Comparison of ENCODE assay signal across 13 cellular contexts in the genomic region with DNA sequence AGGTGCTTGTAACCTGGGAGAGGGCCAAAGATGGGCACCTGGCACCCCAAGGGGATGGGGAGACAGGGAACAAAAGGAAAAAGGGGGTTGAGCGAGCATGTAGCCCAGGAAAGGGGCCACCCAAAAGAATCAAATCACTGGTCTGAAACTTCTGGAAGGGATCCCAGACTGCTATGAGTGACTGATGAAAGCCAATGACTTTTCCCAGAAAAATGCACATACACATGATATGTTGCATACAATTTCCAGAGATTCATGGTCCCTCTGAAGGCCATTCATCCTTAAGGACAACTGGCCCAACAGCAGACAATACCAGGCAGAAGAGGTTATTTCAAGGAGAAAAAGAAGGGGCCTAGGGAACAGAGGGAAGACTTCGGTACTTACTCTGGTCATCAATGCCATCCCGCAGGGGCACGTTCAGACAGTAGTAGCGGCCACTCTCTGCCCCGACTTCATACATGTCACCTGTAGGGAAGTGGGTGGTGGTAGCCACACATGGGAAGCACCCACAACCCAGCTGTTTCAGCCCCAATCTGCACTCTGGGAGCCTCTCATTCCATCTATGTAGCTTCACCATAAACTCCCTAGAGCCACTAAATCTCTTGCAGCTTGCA. TPM values are rescaled to one million over a fixed set of nuclear protein-coding genes. Genes with fewer than 3 reads are reported as not detected.
A peak's percentile ranks its signal among the peaks of the same experiment; 100 is the strongest.
DNase-seq lines count a peak whose midpoint lies in the region; ATAC-seq and TF ChIP-seq lines count a peak whose summit lies in the region.
"Had no signal": no experiment of that assay in that cellular context is flagged by ENCODE, and none has a peak within 500 bp of the region (broad histone marks: within the 10 kb centered on the region; RNA-seq: fewer than 3 reads in every experiment).

No MANE protein-coding gene starts in this region.

- no TSS peak for BruUV-seq in IMR-90 (replicated peaks; lab: Mats Ljungman, UMichigan)

- H3K23ac ChIP-seq in IMR-90 (ENCODE audit: low read depth, low read length): no peak overlapping the region

- intact Hi-C loops in IMR-90 (cut with micrococcal nuclease): no loop called here

- H3K27me3 Mint-ChIP-seq in central memory CD8-positive, alpha-beta T cell: no peaks in the 10 kb centered on the region
- no peaks in the 10 kb centered on the region for H3K27me3 Mint-ChIP-seq in stimulated activated memory B cell treated with anti-CD40 and anti-IgM and Interleukin-4, amounts not matched to agents 10 μg/mL and 1 μg/mL and 100 μg/mL, for 72 hours
- H3K27me3 Mint-ChIP-seq in natural killer cell treated with Interleukin-12 subunit alpha and Interleukin-12 subunit beta and Interleukin-15 and Interleukin-18, amount 100 ng/mL, for 72 hours: no peaks in the 10 kb centered on the region

- dilution Hi-C loops in IMR-90 (cut with HindIII; ENCODE audit: low sequenced_read_pairs, unreplicated experiment): no loop called here

- CTCF ChIA-PET in IMR-90 (lab: Yijun Ruan, JAX): interaction anchor here (1.5 kb wide), 1 partner anchor 9 kb away, joined by 6 read pairs; the partner anchor contains the start of gene DIAPH1

- peak overlapping the region; percentile 23; the same call in 1 of the 2 replicates for H3K4ac ChIP-seq in IMR-90 (ENCODE audit: low read depth, low read length)

- H3K79me1 ChIP-seq in IMR-90 (ENCODE audit: low read depth in 1 of 2, low read length in 2 of 2): peaks cover 28 to 35% of the 10 kb centered on the region in 2 experiments

- H2BK5ac ChIP-seq in IMR-90 (ENCODE audit: low read depth, low read length, poor library complexity, severe bottlenecking): peak overlapping the region; percentile 29

- WGBS in IMR-90 (ENCODE audit: extremely low coverage in 2 of 2, insufficient read length in 1 of 2), 2 experiments: 100% methylated on average over 3 of the region's 6 CpGs; no CpG with 5 or more reads in 1 of the 2 experiments

- no peak overlapping the region for H4K5ac ChIP-seq in IMR-90 (ENCODE audit: low read depth, low read length)

- no peak overlapping the region for H3K9ac ChIP-seq in IMR-90 (ENCODE audit: low read depth, low read length)

- H2BK15ac ChIP-seq in IMR-90 (ENCODE audit: low read depth, low read length): no peak overlapping the region

- H3K14ac ChIP-seq in IMR-90 (replicated peaks; ENCODE audit: low read depth, low read length): no peak overlapping the region

- H4K20me1 ChIP-seq in IMR-90 (ENCODE audit: insufficient read depth, low read length): peaks cover 7% of the 10 kb centered on the region; the same call in 1 of the 2 replicates

- no peaks in the 10 kb centered on the region for H3K4me1 Mint-ChIP-seq in central memory CD8-positive, alpha-beta T cell
- H3K4me1 Mint-ChIP-seq in stimulated activated memory B cell treated with anti-CD40 and anti-IgM and Interleukin-4, amounts not matched to agents 10 μg/mL and 1 μg/mL and 100 μg/mL, for 72 hours: peaks cover 34% of the 10 kb centered on the region
- H3K4me1 Mint-ChIP-seq in natural killer cell treated with Interleukin-12 subunit alpha and Interleukin-12 subunit beta and Interleukin-15 and Interleukin-18, amount 100 ng/mL, for 72 hours (ENCODE audit: low read depth in 2 of 2): peaks cover 3 to 4% of the 10 kb centered on the region in 2 donors

- H3K4me1 ChIP-seq in IMR-90 (ENCODE audit: control insufficient read depth, insufficient read depth, low read length): peaks cover 4% of the 10 kb centered on the region

- H3K9me3 ChIP-seq in IMR-90 (ENCODE audit: control insufficient read depth, insufficient read depth, low read length): no peaks in the 10 kb centered on the region

- no peak overlapping the region for H2AK5ac ChIP-seq in IMR-90 (ENCODE audit: low read depth, low read length)

- no peak overlapping the region for H3K27ac ChIP-seq in IMR-90 (ENCODE audit: insufficient read depth, low read length)

- H3K36me3 ChIP-seq in IMR-90 (ENCODE audit: control insufficient read depth, insufficient read depth, low read length): peaks cover 54% of the 10 kb centered on the region

- POLR2A ChIA-PET in IMR-90 (lab: Charles Lee; ENCODE audit: unreplicated experiment): no interaction called here

- peaks cover 26% of the 10 kb centered on the region for H3K9me1 ChIP-seq in IMR-90 (ENCODE audit: insufficient read depth, low read length)

- H2AK9ac ChIP-seq in IMR-90 (replicated peaks; ENCODE audit: low read depth, low read length, poor library complexity): peak overlapping the region; percentile 68

- H4K91ac ChIP-seq in IMR-90 (ENCODE audit: insufficient read depth, low read depth, low read length): no peak overlapping the region

- no peaks in the 10 kb centered on the region for H3K27me3 ChIP-seq in IMR-90 (ENCODE audit: control insufficient read depth, insufficient read depth, low read length)

- H4K8ac ChIP-seq in IMR-90 (ENCODE audit: low read depth in 2 of 2, low read length in 2 of 2): no peak overlapping the region

- ATAC-seq in IMR-90 (ENCODE audit: low read depth): peak; percentile 65
- no peak for ATAC-seq in central memory CD8-positive, alpha-beta T cell (replicated peaks; ENCODE audit: extremely low read depth, poor library complexity, severe bottlenecking)
- ATAC-seq in stimulated activated memory B cell treated with anti-CD40 and anti-IgM and Interleukin-4, amounts not matched to agents 10 μg/mL and 1 μg/mL and 100 μg/mL, for 72 hours: no peak
- no peak for ATAC-seq in natural killer cell treated with Interleukin-12 subunit alpha and Interleukin-12 subunit beta and Interleukin-15 and Interleukin-18, amount 100 ng/mL, for 72 hours

- no peak overlapping the region for H3K56ac ChIP-seq in IMR-90 (ENCODE audit: extremely low read depth, insufficient read depth, low read length)

- peak overlapping the region; percentile 11 for H3K27ac Mint-ChIP-seq in central memory CD8-positive, alpha-beta T cell (ENCODE audit: low read depth)
- H3K27ac Mint-ChIP-seq in stimulated activated memory B cell treated with anti-CD40 and anti-IgM and Interleukin-4, amounts not matched to agents 10 μg/mL and 1 μg/mL and 100 μg/mL, for 72 hours: peak overlapping the region; percentile 17
- H3K27ac Mint-ChIP-seq in natural killer cell treated with Interleukin-12 subunit alpha and Interleukin-12 subunit beta and Interleukin-15 and Interleukin-18, amount 100 ng/mL, for 72 hours: no peak overlapping the region

- DNase-seq in IMR-90 (peak; percentile 69), epidermal melanocyte (ENCODE audit: insufficient read length, low spot score) (no peak)
- no peak for DNase-seq in central memory CD8-positive, alpha-beta T cell (ENCODE audit: low spot score in 2 of 2)
- no peak for DNase-seq in natural killer cell treated with Interleukin-12 subunit alpha and Interleukin-12 subunit beta and Interleukin-15 and Interleukin-18, amount 100 ng/mL, for 72 hours (ENCODE audit: low spot score)
- DNase-seq: ACHN; MV-4-11; NCI-H1436; NCI-H2029; NCI-H2171 treated with DMSO at 0.1 percent for 48 hours; NCI-H446 treated with DMSO at 0.1 percent for 48 hours; NK-92 treated with Interleukin-12 subunit alpha and Interleukin-12 subunit beta, amount 100 ng/mL, for 24 hours; OCI-M1 had no signal

- H3K18ac ChIP-seq in IMR-90 (ENCODE audit: low read depth, low read length): no peak overlapping the region

- H2BK20ac ChIP-seq in IMR-90 (ENCODE audit: low read depth, low read length): no peak overlapping the region

- H2AFZ ChIP-seq in IMR-90 (replicated peaks; ENCODE audit: low read length, poor library complexity): peak overlapping the region; percentile 3

- no peak overlapping the region for H3K4me3 Mint-ChIP-seq in central memory CD8-positive, alpha-beta T cell
- no peak overlapping the region for H3K4me3 Mint-ChIP-seq in stimulated activated memory B cell treated with anti-CD40 and anti-IgM and Interleukin-4, amounts not matched to agents 10 μg/mL and 1 μg/mL and 100 μg/mL, for 72 hours
- no peak overlapping the region for H3K4me3 Mint-ChIP-seq in natural killer cell treated with Interleukin-12 subunit alpha and Interleukin-12 subunit beta and Interleukin-15 and Interleukin-18, amount 100 ng/mL, for 72 hours

- in situ Hi-C loops in IMR-90 (cut with MboI; ENCODE audit: low sequenced_read_pairs): loop anchor here (5.0 kb wide), 1 partner anchor 36 kb away; no protein-coding TSS in a partner anchor

- H3K4me2 ChIP-seq in IMR-90 (ENCODE audit: low read depth, low read length): no peak overlapping the region

- no peak for TF ChIP-seq CTCF in IMR-90 (conservative IDR thresholded peaks at IDR 0.05; ENCODE audit: low read depth, low read length)

- no peak for TF ChIP-seq RAD21 in IMR-90 (IDR thresholded peaks at IDR 0.05; ENCODE audit: low read length)

- no peaks in the 10 kb centered on the region for H3K9me3 Mint-ChIP-seq in central memory CD8-positive, alpha-beta T cell
- H3K9me3 Mint-ChIP-seq in stimulated activated memory B cell treated with anti-CD40 and anti-IgM and Interleukin-4, amounts not matched to agents 10 μg/mL and 1 μg/mL and 100 μg/mL, for 72 hours: no peaks in the 10 kb centered on the region
- no peaks in the 10 kb centered on the region for H3K9me3 Mint-ChIP-seq in natural killer cell treated with Interleukin-12 subunit alpha and Interleukin-12 subunit beta and Interleukin-15 and Interleukin-18, amount 100 ng/mL, for 72 hours

- H2BK120ac ChIP-seq in IMR-90 (ENCODE audit: low read depth, low read length): no peak overlapping the region

- H3K4me3 ChIP-seq in IMR-90 (ENCODE audit: insufficient read depth, low read depth, low read length): no peak overlapping the region

- TF ChIP-seq POLR2A in IMR-90 (IDR thresholded peaks at IDR 0.05; ENCODE audit: low read depth, low read length): no peak

- peaks cover 44% of the 10 kb centered on the region for H3K36me3 Mint-ChIP-seq in central memory CD8-positive, alpha-beta T cell (ENCODE audit: insufficient read depth)
- H3K36me3 Mint-ChIP-seq in stimulated activated memory B cell treated with anti-CD40 and anti-IgM and Interleukin-4, amounts not matched to agents 10 μg/mL and 1 μg/mL and 100 μg/mL, for 72 hours: peaks cover 62% of the 10 kb centered on the region
- H3K36me3 Mint-ChIP-seq in natural killer cell treated with Interleukin-12 subunit alpha and Interleukin-12 subunit beta and Interleukin-15 and Interleukin-18, amount 100 ng/mL, for 72 hours: peaks cover 24% of the 10 kb centered on the region

RNA-seq across cellular contexts. Expression of gene HDAC3, which starts 8.4 kb away (rescaled TPM):
- 71.7 and 84.2 TPM in 2 replicates for total RNA-seq in IMR-90 (2012; rRNA removed)
- polyA plus RNA-seq in IMR-90 (2012; rRNA removed): 78.6 and 89.7 TPM in 2 replicates
- polyA plus RNA-seq in IMR-90 (2012; cell fraction: cytosol; rRNA removed): 46.2 and 62.2 TPM in 2 replicates
- polyA plus RNA-seq in IMR-90 (2012; cell fraction: nucleus; rRNA removed; ENCODE audit: low replicate concordance): 123 and 229 TPM in 2 replicates
- total RNA-seq in natural killer cell treated with Interleukin-12 subunit alpha and Interleukin-12 subunit beta and Interleukin-15 and Interleukin-18, amount 100 ng/mL, for 72 hours: 100 to 1,000 TPM in 1 of 2 donors, 10 to 100 TPM in 1; 80.0 to 128 TPM

RNA-seq across cellular contexts. Expression of gene RELL2, which starts 8.5 kb away (rescaled TPM):
- total RNA-seq in IMR-90 (2012; rRNA removed): 2.2 TPM in 2 replicates
- 7.6 and 9.1 TPM in 2 replicates for polyA plus RNA-seq in IMR-90 (2012; rRNA removed)
- polyA plus RNA-seq in IMR-90 (2012; cell fraction: cytosol; rRNA removed): 6.7 and 7.8 TPM in 2 replicates
- polyA plus RNA-seq in IMR-90 (2012; cell fraction: nucleus; rRNA removed; ENCODE audit: low replicate concordance): 18.2 and 44.0 TPM in 2 replicates
- 10 to 100 TPM in 1 of 2 donors, 1 to 10 TPM in 1; 8.1 to 39.3 TPM for total RNA-seq in natural killer cell treated with Interleukin-12 subunit alpha and Interleukin-12 subunit beta and Interleukin-15 and Interleukin-18, amount 100 ng/mL, for 72 hours

RNA-seq across cellular contexts. Expression of gene DIAPH1, which starts 9.5 kb away (rescaled TPM):
- total RNA-seq in IMR-90 (2012; rRNA removed): 12.0 and 15.8 TPM in 2 replicates
- 30.7 and 37.4 TPM in 2 replicates for polyA plus RNA-seq in IMR-90 (2012; rRNA removed)
- polyA plus RNA-seq in IMR-90 (2012; cell fraction: cytosol; rRNA removed): 16.8 and 22.1 TPM in 2 replicates
- 53.9 and 92.2 TPM in 2 replicates for polyA plus RNA-seq in IMR-90 (2012; cell fraction: nucleus; rRNA removed; ENCODE audit: low replicate concordance)
- total RNA-seq in natural killer cell treated with Interleukin-12 subunit alpha and Interleukin-12 subunit beta and Interleukin-15 and Interleukin-18, amount 100 ng/mL, for 72 hours: 100 to 1,000 TPM; 280 to 289 TPM

RNA-seq across cellular contexts. Expression of gene FCHSD1, which starts 22.9 kb away (rescaled TPM):
- 32.8 and 33.2 TPM in 2 replicates for total RNA-seq in IMR-90 (2012; rRNA removed)
- 58.7 and 62.1 TPM in 2 replicates for polyA plus RNA-seq in IMR-90 (2012; rRNA removed)
- 28.5 and 58.9 TPM in 2 replicates for polyA plus RNA-seq in IMR-90 (2012; cell fraction: cytosol; rRNA removed)
- polyA plus RNA-seq in IMR-90 (2012; cell fraction: nucleus; rRNA removed; ENCODE audit: low replicate concordance): 598 and 798 TPM in 2 replicates
- total RNA-seq in natural killer cell treated with Interleukin-12 subunit alpha and Interleukin-12 subunit beta and Interleukin-15 and Interleukin-18, amount 100 ng/mL, for 72 hours: 10 to 100 TPM; 35.6 to 56.4 TPM

RNA-seq across cellular contexts. Expression of gene ARAP3, which starts 53.7 kb away (rescaled TPM):
- 1.4 and 2.2 TPM in 2 replicates for total RNA-seq in IMR-90 (2012; rRNA removed)
- 6.6 and 6.9 TPM in 2 replicates for polyA plus RNA-seq in IMR-90 (2012; rRNA removed)
- polyA plus RNA-seq in IMR-90 (2012; cell fraction: cytosol; rRNA removed): 3.8 and 4.4 TPM in 2 replicates
- polyA plus RNA-seq in IMR-90 (2012; cell fraction: nucleus; rRNA removed; ENCODE audit: low replicate concordance): 24.9 and 36.4 TPM in 2 replicates
- 10 to 100 TPM; 17.5 to 22.6 TPM for total RNA-seq in natural killer cell treated with Interleukin-12 subunit alpha and Interleukin-12 subunit beta and Interleukin-15 and Interleukin-18, amount 100 ng/mL, for 72 hours

Comparison
In these comparisons a context has a peak if more than half of its experiments do, and no peak if none do; other contexts are left out.
1. H3K27ac Mint-ChIP-seq: peak in central memory CD8-positive, alpha-beta T cell (single experiment) and stimulated activated memory B cell treated with anti-CD40 and anti-IgM and Interleukin-4, amounts not matched to agents 10 μg/mL and 1 μg/mL and 100 μg/mL, for 72 hours (single experiment); none in natural killer cell treated with Interleukin-12 subunit alpha and Interleukin-12 subunit beta and Interleukin-15 and Interleukin-18, amount 100 ng/mL, for 72 hours (0 of 2).
2. RNA of gene DIAPH1, which starts 9.5 kb away (total RNA-seq): 280 to 289 TPM in natural killer cell treated with Interleukin-12 subunit alpha and Interleukin-12 subunit beta and Interleukin-15 and Interleukin-18, amount 100 ng/mL, for 72 hours; 12.0 to 15.8 TPM in IMR-90; every median in the first group is over 10 times any median in the second.